ENCODE assay signal across 24 cellular contexts in the genomic region with DNA sequence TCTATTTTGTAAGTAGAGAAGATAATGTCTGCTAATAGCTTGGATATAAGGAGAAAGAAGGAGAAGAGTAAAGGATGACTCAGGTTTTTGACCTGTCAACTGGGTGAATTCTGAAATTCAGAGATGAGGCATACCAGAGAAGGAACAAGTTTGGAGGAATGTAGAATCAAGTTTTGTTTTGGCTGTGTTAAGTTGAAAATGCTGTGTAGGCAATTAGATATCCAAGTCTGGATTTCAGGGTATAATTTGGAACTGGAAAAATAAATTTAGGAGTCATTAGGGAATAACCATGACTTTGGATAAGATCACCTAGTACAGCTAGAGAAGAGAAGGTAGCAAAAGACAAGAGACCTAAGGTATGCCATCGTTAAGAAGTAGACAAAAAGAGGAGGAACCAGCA. TPM values are rescaled to one million over a fixed set of nuclear protein-coding genes. Genes with fewer than 3 reads are reported as not detected.
"Had no signal": no experiment of that assay in that cellular context is flagged by ENCODE, and none has a peak within 500 bp of the region (broad histone marks: within the 10 kb centered on the region; RNA-seq: fewer than 3 reads in every experiment).

No MANE protein-coding gene starts in this region.

- H3K27me3 Mint-ChIP-seq: dendritic cell treated with granulocyte-macrophage colony-stimulating factor and Interleukin-4, amounts not matched to agents 40 ng/mL and 50 ng/mL, for 4 days; naive thymus-derived CD4-positive, alpha-beta T cell had no signal

- H3K27me3 ChIP-seq: esophagus squamous epithelium, gastroesophageal sphincter, neutrophil, right atrium auricular region, suprapubic skin, tibial artery, upper lobe of right lung, vagina had no signal

- H3K4me3 ChIP-seq: esophagus squamous epithelium, gastroesophageal sphincter, lung, right atrium auricular region, suprapubic skin, tibial artery, upper lobe of right lung, vagina had no signal

- H3K9me3 ChIP-seq: neutrophil had no signal

- H3K27ac ChIP-seq: esophagus squamous epithelium, gastroesophageal sphincter, neutrophil, right atrium auricular region, suprapubic skin, tibial artery, upper lobe of right lung, vagina had no signal

- DNase-seq: esophagus squamous epithelium; foreskin fibroblast; glutamatergic neuron; kidney; left cardiac atrium; left ventricle myocardium superior; mesendoderm; naive thymus-derived CD4-positive, alpha-beta T cell; nephron progenitor cell; posterior cingulate gyrus; small intestine; stimulated activated CD4-positive, alpha-beta T cell treated with anti-CD3 and anti-CD28 coated beads, Interleukin-2, amount 100 ng/mL, for 48 hours; stimulated activated naive CD8-positive, alpha-beta T cell treated with anti-CD3 and anti-CD28 coated beads, Interleukin-15, Interleukin-2, amounts not matched to agents 100 U/mL and 50 U/mL, for 24 hours; tibial artery; upper lobe of right lung had no signal

- H3K4me1 ChIP-seq: esophagus squamous epithelium, gastroesophageal sphincter, right atrium auricular region, suprapubic skin, tibial artery, upper lobe of right lung, vagina had no signal

- ATAC-seq: gastroesophageal sphincter; left cardiac atrium; left ventricle myocardium superior; naive thymus-derived CD4-positive, alpha-beta T cell; stimulated activated naive CD8-positive, alpha-beta T cell treated with anti-CD3 and anti-CD28 coated beads, Interleukin-15, Interleukin-2, amounts not matched to agents 100 U/mL and 50 U/mL, for 24 hours; upper lobe of right lung had no signal

- H3K27ac Mint-ChIP-seq: dendritic cell treated with granulocyte-macrophage colony-stimulating factor and Interleukin-4, amounts not matched to agents 40 ng/mL and 50 ng/mL, for 4 days; nephron progenitor cell had no signal

- FAIRE-seq: colon, kidney, small intestine had no signal

- H3K4me3 Mint-ChIP-seq: dendritic cell treated with granulocyte-macrophage colony-stimulating factor and Interleukin-4, amounts not matched to agents 40 ng/mL and 50 ng/mL, for 4 days; naive thymus-derived CD4-positive, alpha-beta T cell; nephron progenitor cell had no signal

RNA-seq across cellular contexts. Expression of gene GNG4, which starts 22.4 kb away (rescaled TPM):
- total RNA-seq: kidney, left ventricle myocardium superior, pulmonary artery endothelial cell, right atrium auricular region, upper lobe of right lung had no signal
- polyA plus RNA-seq: naive thymus-derived CD4-positive, alpha-beta T cell had no signal
